Comparison of ENCODE assay signal across 17 cellular contexts in the genomic region with DNA sequence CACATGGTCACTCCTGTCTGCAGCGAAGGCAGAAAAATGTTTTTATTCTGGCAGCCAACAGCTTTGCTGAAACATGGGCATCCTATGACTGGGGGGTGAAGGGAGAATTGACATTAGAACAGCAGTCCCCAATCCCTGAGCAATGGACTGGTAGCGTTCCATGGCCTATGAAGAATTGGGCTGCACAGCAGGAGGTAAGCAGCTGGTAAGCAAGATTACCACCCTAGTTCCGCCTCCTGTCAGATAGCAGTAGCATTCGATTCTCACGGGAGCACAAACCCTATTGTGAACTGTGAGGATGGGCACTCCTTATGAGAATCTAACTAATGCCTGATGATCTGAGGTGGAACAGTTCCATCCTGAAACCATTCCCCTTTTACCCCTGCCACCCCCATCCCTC.
"Had no signal": no experiment of that assay in that cellular context is flagged by ENCODE, and none has a peak within 500 bp of the region (broad histone marks: within the 10 kb centered on the region; RNA-seq: fewer than 3 reads in every experiment).

No MANE protein-coding gene starts in this region.

- H3K4me1 Mint-ChIP-seq: activated naive CD8-positive, alpha-beta T cell treated with anti-CD3 and anti-CD28 coated beads, Interleukin-2, amount 10 ng/mL, durations not matched to agents 7 days and 5 days; central memory CD8-positive, alpha-beta T cell; immature natural killer cell; natural killer cell; stimulated activated effector memory CD8-positive, alpha-beta T cell treated with anti-CD3 and anti-CD28 coated beads, Interleukin-12 subunit alpha, Interleukin-12 subunit beta, amount 100 ng/mL, for 72 hours had no signal

- H3K9me3 ChIP-seq: thoracic aorta had no signal

- H3K27ac Mint-ChIP-seq: activated naive CD8-positive, alpha-beta T cell treated with anti-CD3 and anti-CD28 coated beads, Interleukin-2, amount 10 ng/mL, durations not matched to agents 7 days and 5 days; immature natural killer cell; natural killer cell; stimulated activated effector memory CD8-positive, alpha-beta T cell treated with anti-CD3 and anti-CD28 coated beads, Interleukin-12 subunit alpha, Interleukin-12 subunit beta, amount 100 ng/mL, for 72 hours had no signal

- H3K4me3 ChIP-seq: coronary artery, lung, thoracic aorta had no signal

- H3K27me3 Mint-ChIP-seq: activated naive CD8-positive, alpha-beta T cell treated with anti-CD3 and anti-CD28 coated beads, Interleukin-2, amount 10 ng/mL, durations not matched to agents 7 days and 5 days; central memory CD8-positive, alpha-beta T cell had no signal

- H3K36me3 ChIP-seq: thoracic aorta had no signal

- ATAC-seq: natural killer cell; stimulated activated effector memory CD8-positive, alpha-beta T cell treated with anti-CD3 and anti-CD28 coated beads, Interleukin-12 subunit alpha, Interleukin-12 subunit beta, amount 100 ng/mL, for 72 hours had no signal

- H3K9me3 Mint-ChIP-seq: activated naive CD8-positive, alpha-beta T cell treated with anti-CD3 and anti-CD28 coated beads, Interleukin-2, amount 10 ng/mL, durations not matched to agents 7 days and 5 days; brain had no signal

- DNase-seq: activated CD4-positive, alpha-beta T cell treated with anti-CD3 and anti-CD28 coated beads, Interleukin-2, amount 50 U/mL, for 1 hour; activated CD4-positive, CD25-positive, alpha-beta regulatory T cell; activated naive CD4-positive, alpha-beta T cell; activated naive CD8-positive, alpha-beta T cell treated with anti-CD3 and anti-CD28 coated beads, Interleukin-2, amount 10 ng/mL, durations not matched to agents 7 days and 5 days; effector CD4-positive, alpha-beta T cell; foreskin fibroblast; head of caudate nucleus; immature natural killer cell; natural killer cell; nucleus accumbens; T-helper 2 cell had no signal

- H3K36me3 Mint-ChIP-seq: activated naive CD8-positive, alpha-beta T cell treated with anti-CD3 and anti-CD28 coated beads, Interleukin-2, amount 10 ng/mL, durations not matched to agents 7 days and 5 days; brain; immature natural killer cell; natural killer cell; stimulated activated effector memory CD8-positive, alpha-beta T cell treated with anti-CD3 and anti-CD28 coated beads, Interleukin-12 subunit alpha, Interleukin-12 subunit beta, amount 100 ng/mL, for 72 hours had no signal

- H3K27ac ChIP-seq: coronary artery, thoracic aorta had no signal

- H3K4me3 Mint-ChIP-seq: activated naive CD8-positive, alpha-beta T cell treated with anti-CD3 and anti-CD28 coated beads, Interleukin-2, amount 10 ng/mL, durations not matched to agents 7 days and 5 days; brain; central memory CD8-positive, alpha-beta T cell; immature natural killer cell; natural killer cell; stimulated activated effector memory CD8-positive, alpha-beta T cell treated with anti-CD3 and anti-CD28 coated beads, Interleukin-12 subunit alpha, Interleukin-12 subunit beta, amount 100 ng/mL, for 72 hours had no signal
